9 cellular contexts compared by ENCODE assay signal in the genomic region with DNA sequence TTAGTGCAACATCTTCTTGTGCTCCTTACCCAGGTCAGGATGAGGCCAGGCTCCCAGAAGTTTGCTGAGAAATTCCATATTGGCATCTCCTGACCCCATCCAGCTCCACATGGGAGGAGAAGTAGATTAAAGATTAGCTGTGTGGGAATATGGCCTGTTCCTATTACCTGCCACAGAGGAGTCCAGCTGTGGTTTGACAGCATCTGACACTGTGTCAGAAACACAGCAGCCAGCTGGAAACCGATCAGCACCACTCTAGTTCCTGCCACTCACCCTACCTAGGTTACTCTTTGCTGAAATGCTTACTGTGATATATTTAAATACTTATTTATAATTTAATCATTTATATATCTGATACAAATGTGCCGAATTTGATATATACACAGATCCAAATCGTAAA.
"Had no signal": no experiment of that assay in that cellular context is flagged by ENCODE, and none has a peak within 500 bp of the region (broad histone marks: within the 10 kb centered on the region; RNA-seq: fewer than 3 reads in every experiment).

No MANE protein-coding gene starts in this region.

- H3K4me3 ChIP-seq: GM23248, GM23338, HAP-1 had no signal

- DNase-seq: GM23248, GOT3, H7, H9, HCEC 1CT, HFFc6 had no signal

- H2AFZ ChIP-seq: GM23248, GM23338 had no signal

- H3K4me3 Mint-ChIP-seq: GM23338, H9, HFFc6 had no signal

- H3K9me3 ChIP-seq: HAP-1 had no signal

- H3K4me1 ChIP-seq: HAP-1 had no signal

- H3K4me2 ChIP-seq: GM23338 had no signal

- H3K36me3 ChIP-seq: HAP-1 had no signal

- H3K9ac ChIP-seq: GM23248 had no signal

- H3K27ac Mint-ChIP-seq: GM23338, H9, HFFc6 had no signal

- H3K27ac ChIP-seq: GM23248 had no signal

- ATAC-seq: GM23338, HCT116 had no signal
